ENCODE assay signal across 1 cellular context in genomic region chr11:61744181-61744580, GRCh38.
TF ChIP-seq lines count a peak whose summit lies in the region.

No MANE protein-coding gene starts in this region.

TF ChIP-seq in IMR-90, 13 proteins besides CTCF, POLR2A, EP300 and RAD21 (continued from another document):
- TF ChIP-seq SMC3 (IDR thresholded peaks at IDR 0.05; ENCODE audit: low read depth, low read length) (no peak), FOS (IDR thresholded peaks at IDR 0.05; ENCODE audit: low read depth, low read length) (no peak)
